In the genomic region with DNA sequence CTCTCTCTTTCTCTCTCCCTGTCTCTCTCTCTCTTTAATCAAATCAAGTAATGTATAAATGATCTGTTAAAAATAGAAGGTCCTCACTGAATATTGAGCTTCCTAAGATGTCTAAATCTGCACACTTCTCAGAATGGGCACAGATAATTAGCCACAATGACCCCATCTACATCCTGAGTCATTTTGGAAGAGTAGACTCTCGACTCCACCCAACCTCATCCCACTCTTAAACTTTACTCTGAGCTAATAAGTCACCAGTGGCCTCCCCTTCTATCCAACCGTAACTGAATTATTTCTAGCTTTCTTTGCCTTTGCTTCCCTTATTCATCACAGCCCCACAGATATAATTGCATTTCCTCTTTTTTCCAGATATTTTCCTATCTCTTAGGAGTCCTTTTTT, we compare ENCODE assay signal across 1 cellular context.
TF ChIP-seq lines count a peak whose summit lies in the region.

No MANE protein-coding gene starts in this region.

TF ChIP-seq in SK-N-SH, 30 proteins besides CTCF, POLR2A, EP300 and RAD21 (continued from another document):
- TF ChIP-seq, protein P1, sequence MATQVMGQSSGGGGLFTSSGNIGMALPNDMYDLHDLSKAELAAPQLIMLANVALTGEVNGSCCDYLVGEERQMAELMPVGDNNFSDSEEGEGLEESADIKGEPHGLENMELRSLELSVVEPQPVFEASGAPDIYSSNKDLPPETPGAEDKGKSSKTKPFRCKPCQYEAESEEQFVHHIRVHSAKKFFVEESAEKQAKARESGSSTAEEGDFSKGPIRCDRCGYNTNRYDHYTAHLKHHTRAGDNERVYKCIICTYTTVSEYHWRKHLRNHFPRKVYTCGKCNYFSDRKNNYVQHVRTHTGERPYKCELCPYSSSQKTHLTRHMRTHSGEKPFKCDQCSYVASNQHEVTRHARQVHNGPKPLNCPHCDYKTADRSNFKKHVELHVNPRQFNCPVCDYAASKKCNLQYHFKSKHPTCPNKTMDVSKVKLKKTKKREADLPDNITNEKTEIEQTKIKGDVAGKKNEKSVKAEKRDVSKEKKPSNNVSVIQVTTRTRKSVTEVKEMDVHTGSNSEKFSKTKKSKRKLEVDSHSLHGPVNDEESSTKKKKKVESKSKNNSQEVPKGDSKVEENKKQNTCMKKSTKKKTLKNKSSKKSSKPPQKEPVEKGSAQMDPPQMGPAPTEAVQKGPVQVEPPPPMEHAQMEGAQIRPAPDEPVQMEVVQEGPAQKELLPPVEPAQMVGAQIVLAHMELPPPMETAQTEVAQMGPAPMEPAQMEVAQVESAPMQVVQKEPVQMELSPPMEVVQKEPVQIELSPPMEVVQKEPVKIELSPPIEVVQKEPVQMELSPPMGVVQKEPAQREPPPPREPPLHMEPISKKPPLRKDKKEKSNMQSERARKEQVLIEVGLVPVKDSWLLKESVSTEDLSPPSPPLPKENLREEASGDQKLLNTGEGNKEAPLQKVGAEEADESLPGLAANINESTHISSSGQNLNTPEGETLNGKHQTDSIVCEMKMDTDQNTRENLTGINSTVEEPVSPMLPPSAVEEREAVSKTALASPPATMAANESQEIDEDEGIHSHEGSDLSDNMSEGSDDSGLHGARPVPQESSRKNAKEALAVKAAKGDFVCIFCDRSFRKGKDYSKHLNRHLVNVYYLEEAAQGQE (IDR thresholded peaks at IDR 0.05; ENCODE audit: low read depth, low read length) = no peak
- TF ChIP-seq JUND (IDR thresholded peaks at IDR 0.05) (no peak), NFIC (IDR thresholded peaks at IDR 0.05; ENCODE audit: borderline replicate concordance) (no peak), GATA2 (CRISPR knock-in tag; IDR thresholded peaks at IDR 0.05) (no peak), RFX5 (IDR thresholded peaks at IDR 0.05; ENCODE audit: low read length) (no peak), TAF1 (IDR thresholded peaks at IDR 0.05; ENCODE audit: borderline replicate concordance, low read depth, low read length) (no peak), SMC3 (IDR thresholded peaks at IDR 0.05; ENCODE audit: low read depth, low read length) (no peak), CHD2 (IDR thresholded peaks at IDR 0.05; ENCODE audit: low read length, partially characterized antibody) (no peak), FOSL2 (IDR thresholded peaks at IDR 0.05; ENCODE audit: borderline replicate concordance, low read depth) (no peak), MEF2A (IDR thresholded peaks at IDR 0.05; ENCODE audit: borderline replicate concordance, low read depth) (no peak), FOXJ3 (CRISPR knock-in tag; IDR thresholded peaks at IDR 0.05) (no peak), MXI1 (IDR thresholded peaks at IDR 0.05; ENCODE audit: low read depth, low read length) (no peak), ELF1 (IDR thresholded peaks at IDR 0.05) (no peak), NRF1 (IDR thresholded peaks at IDR 0.05; ENCODE audit: low read depth, low read length) (no peak)
- TF ChIP-seq, protein P2, sequence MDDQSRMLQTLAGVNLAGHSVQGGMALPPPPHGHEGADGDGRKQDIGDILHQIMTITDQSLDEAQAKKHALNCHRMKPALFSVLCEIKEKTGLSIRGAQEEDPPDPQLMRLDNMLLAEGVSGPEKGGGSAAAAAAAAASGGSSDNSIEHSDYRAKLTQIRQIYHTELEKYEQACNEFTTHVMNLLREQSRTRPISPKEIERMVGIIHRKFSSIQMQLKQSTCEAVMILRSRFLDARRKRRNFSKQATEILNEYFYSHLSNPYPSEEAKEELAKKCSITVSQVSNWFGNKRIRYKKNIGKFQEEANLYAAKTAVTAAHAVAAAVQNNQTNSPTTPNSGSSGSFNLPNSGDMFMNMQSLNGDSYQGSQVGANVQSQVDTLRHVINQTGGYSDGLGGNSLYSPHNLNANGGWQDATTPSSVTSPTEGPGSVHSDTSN (IDR thresholded peaks at IDR 0.05) = no peak
